1 cellular context compared by ENCODE assay signal in genomic region chr17:55605705-55606104, GRCh38.
TF ChIP-seq lines count a peak whose summit lies in the region.

No MANE protein-coding gene starts in this region.

TF ChIP-seq in IMR-90, 13 proteins besides CTCF, POLR2A, EP300 and RAD21:
- TF ChIP-seq ELK1 (IDR thresholded peaks at IDR 0.05; ENCODE audit: borderline replicate concordance, low read depth, low read length) (no peak), NFE2L2 (IDR thresholded peaks at IDR 0.05; ENCODE audit: low read depth, low read length) (no peak), USF2 (IDR thresholded peaks at IDR 0.05; ENCODE audit: low read depth, low read length) (no peak), RFX5 (IDR thresholded peaks at IDR 0.05; ENCODE audit: low read depth, low read length) (no peak), CHD1 (IDR thresholded peaks at IDR 0.05; ENCODE audit: low read depth, low read length) (no peak), MAZ (IDR thresholded peaks at IDR 0.05; ENCODE audit: borderline replicate concordance, low read depth, low read length) (no peak), MAFK (IDR thresholded peaks at IDR 0.05; ENCODE audit: low read depth, low read length) (no peak), RCOR1 (IDR thresholded peaks at IDR 0.05; ENCODE audit: insufficient replicate concordance, low read length) (no peak), BHLHE40 (IDR thresholded peaks at IDR 0.05; ENCODE audit: low read depth, low read length) (no peak), CEBPB (IDR thresholded peaks at IDR 0.05; ENCODE audit: low read depth, low read length) (no peak), SMC3 (IDR thresholded peaks at IDR 0.05; ENCODE audit: low read depth, low read length) (no peak), FOS (IDR thresholded peaks at IDR 0.05; ENCODE audit: low read depth, low read length) (no peak), MXI1 (IDR thresholded peaks at IDR 0.05; ENCODE audit: borderline replicate concordance, low read depth, low read length) (no peak)
